In the genomic region with DNA sequence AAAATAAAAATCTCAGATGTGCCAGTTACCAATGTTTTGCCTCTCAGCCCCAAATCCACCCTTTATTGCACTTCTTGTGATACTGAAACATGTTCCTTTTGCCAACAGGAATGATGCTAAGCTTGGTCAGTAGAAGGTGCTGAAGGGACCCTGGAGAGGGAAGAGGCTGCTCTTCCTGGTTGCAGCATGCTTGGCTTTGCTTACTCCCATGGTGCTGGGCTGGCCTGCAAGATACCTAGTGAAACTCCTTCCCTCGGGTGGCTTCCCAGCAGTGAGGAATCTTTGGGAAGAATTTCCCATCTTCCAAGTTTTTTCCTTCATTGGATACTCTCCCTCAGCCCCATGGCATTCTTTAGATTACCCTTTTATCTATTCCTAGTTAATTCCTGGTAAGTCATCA, we compare ENCODE assay signal across 21 cellular contexts.
"Had no signal": no experiment of that assay in that cellular context is flagged by ENCODE, and none has a peak within 500 bp of the region (broad histone marks: within the 10 kb centered on the region; RNA-seq: fewer than 3 reads in every experiment).

No MANE protein-coding gene starts in this region.

- H3K9me3 ChIP-seq: psoas muscle, thoracic aorta had no signal

- H3K27me3 ChIP-seq: heart right ventricle, left lung, stomach had no signal

- H3K4me1 ChIP-seq: left lung, psoas muscle had no signal

- H3K27ac ChIP-seq: psoas muscle had no signal

- H3K36me3 ChIP-seq: heart right ventricle, left lung, stomach, thoracic aorta had no signal

- DNase-seq: effector CD4-positive, alpha-beta T cell; endodermal cell; erythroblast; foreskin melanocyte; heart right ventricle; hypothalamus; islet precursor cell; left lung; naive thymus-derived CD4-positive, alpha-beta T cell; nephron progenitor cell; retina; small intestine; stimulated activated CD4-positive, alpha-beta T cell treated with anti-CD3 and anti-CD28 coated beads, Interleukin-12 subunit alpha, Interleukin-12 subunit beta, amount 100 ng/mL, for 4 hours; stimulated activated naive CD4-positive, alpha-beta T cell; stomach; substantia nigra had no signal

- H3K4me3 ChIP-seq: coronary artery, heart right ventricle, left lung, psoas muscle, stomach, thoracic aorta had no signal

- FAIRE-seq: endothelial cell of umbilical vein, small intestine, urothelium cell line had no signal

- ATAC-seq: left lung; naive thymus-derived CD4-positive, alpha-beta T cell; psoas muscle had no signal
